ENCODE assay signal across 20 cellular contexts in genomic region chr2:159471340-159471739, GRCh38.
"Had no signal": no experiment of that assay in that cellular context is flagged by ENCODE, and none has a peak within 500 bp of the region (broad histone marks: within the 10 kb centered on the region; RNA-seq: fewer than 3 reads in every experiment).

No MANE protein-coding gene starts in this region.

- DNase-seq: activated CD4-positive, alpha-beta memory T cell treated with anti-CD3 and anti-CD28 coated beads, Interleukin-2, amount 10 ng/mL, durations not matched to agents 7 days and 5 days; activated CD4-positive, alpha-beta T cell treated with anti-CD3 and anti-CD28 coated beads for 36 hours; activated CD4-positive, alpha-beta T cell treated with anti-CD3 and anti-CD28 coated beads, Interleukin-2, amount 50 U/mL, for 1 hour; activated CD4-positive, CD25-positive, alpha-beta regulatory T cell; activated CD8-positive, alpha-beta memory T cell treated with anti-CD3 and anti-CD28 coated beads, Interleukin-2, amount 50 U/mL, for 48 hours; activated naive CD4-positive, alpha-beta T cell treated with anti-CD3 and anti-CD28 coated beads, Interleukin-2, amount 50 U/mL, for 16 hours; activated T-cell treated with anti-CD3 and anti-CD28 coated beads, Interleukin-2, amount 50 U/mL, for 1 hour; aorta; caudate nucleus; NCI-H146; NCI-H187 treated with DMSO at 0.1 percent for 48 hours; NCI-H2081 treated with DMSO at 0.1 percent for 48 hours; NCI-H446; NCI-H524; SIG-M5; T-cell; T-helper 2 cell; T1000 had no signal

- H3K27me3 Mint-ChIP-seq: activated CD4-positive, alpha-beta memory T cell treated with anti-CD3 and anti-CD28 coated beads, Interleukin-2, amount 10 ng/mL, durations not matched to agents 7 days and 5 days; activated CD4-positive, alpha-beta T cell treated with anti-CD3 and anti-CD28 coated beads for 36 hours; T-cell had no signal

- H3K4me1 Mint-ChIP-seq: activated CD4-positive, alpha-beta memory T cell treated with anti-CD3 and anti-CD28 coated beads, Interleukin-2, amount 10 ng/mL, durations not matched to agents 7 days and 5 days; activated CD4-positive, alpha-beta T cell treated with anti-CD3 and anti-CD28 coated beads for 36 hours had no signal

- H3K27ac ChIP-seq: breast epithelium, VCaP had no signal

- H3K27me3 ChIP-seq: breast epithelium had no signal

- H3K4me3 ChIP-seq: breast epithelium had no signal

- H3K4me1 ChIP-seq: breast epithelium had no signal

- H3K36me3 ChIP-seq: breast epithelium had no signal

- H3K4me3 Mint-ChIP-seq: activated CD4-positive, alpha-beta memory T cell treated with anti-CD3 and anti-CD28 coated beads, Interleukin-2, amount 10 ng/mL, durations not matched to agents 7 days and 5 days; activated CD4-positive, alpha-beta T cell treated with anti-CD3 and anti-CD28 coated beads for 36 hours; T-cell had no signal

- ATAC-seq: activated CD4-positive, alpha-beta T cell treated with anti-CD3 and anti-CD28 coated beads for 36 hours; T-cell had no signal

- H3K27ac Mint-ChIP-seq: activated CD4-positive, alpha-beta memory T cell treated with anti-CD3 and anti-CD28 coated beads, Interleukin-2, amount 10 ng/mL, durations not matched to agents 7 days and 5 days; activated CD4-positive, alpha-beta T cell treated with anti-CD3 and anti-CD28 coated beads for 36 hours; T-cell had no signal
